22 cellular contexts compared by ENCODE assay signal in the genomic region with DNA sequence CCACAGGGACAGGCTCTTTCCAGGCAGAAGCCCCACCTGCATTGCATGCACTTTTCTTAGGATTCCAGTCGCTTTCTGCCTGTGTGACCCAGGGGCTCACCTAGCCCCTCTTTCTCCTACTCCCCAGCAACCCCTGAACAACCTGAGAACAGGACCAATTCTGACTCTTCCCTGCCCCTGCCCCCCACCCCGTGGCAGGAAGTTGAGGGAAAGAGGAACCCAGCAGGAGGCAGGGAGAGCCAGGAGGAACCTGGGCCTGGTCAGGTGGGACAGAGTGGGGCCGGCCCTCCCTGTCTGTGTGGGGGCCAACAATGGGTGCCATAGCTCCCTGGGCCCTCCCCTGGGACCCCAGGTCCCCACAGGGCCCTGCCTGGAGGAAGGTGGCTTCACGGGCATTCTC. TPM values are rescaled to one million over a fixed set of nuclear protein-coding genes. Genes with fewer than 3 reads are reported as not detected.
"Had no signal": no experiment of that assay in that cellular context is flagged by ENCODE, and none has a peak within 500 bp of the region (broad histone marks: within the 10 kb centered on the region; RNA-seq: fewer than 3 reads in every experiment).

No MANE protein-coding gene starts in this region.

- H3K9me3 Mint-ChIP-seq: activated CD8-positive, alpha-beta T cell treated with anti-CD3 and anti-CD28 coated beads for 36 hours; activated naive CD4-positive, alpha-beta T cell treated with anti-CD3 and anti-CD28 coated beads, Interleukin-2, amount 10 ng/mL, durations not matched to agents 7 days and 5 days; activated naive CD8-positive, alpha-beta T cell treated with anti-CD3 and anti-CD28 coated beads for 36 hours; activated T-cell treated with anti-CD3 and anti-CD28 coated beads, Interleukin-2, amount 50 U/mL, for 72 hours; activated T-helper 2 cell treated with anti-CD3 and anti-CD28 coated beads, Interferon-gamma antibody, Interleukin-2, Interleukin-4, amounts not matched to agents 10 μg/mL and 5 μg/mL and 100 μg/mL, durations not matched to agents 14 hours and 24 hours and 36 hours had no signal

- DNase-seq: activated CD4-positive, alpha-beta T cell treated with anti-CD3 and anti-CD28 coated beads for 36 hours; activated CD8-positive, alpha-beta memory T cell treated with anti-CD3 and anti-CD28 coated beads, Interleukin-2, amount 50 U/mL, for 4 hours; activated CD8-positive, alpha-beta T cell treated with anti-CD3 and anti-CD28 coated beads for 36 hours; activated gamma-delta T cell treated with Interleukin-2 at 50 U/mL for 16 hours; activated naive CD4-positive, alpha-beta T cell treated with anti-CD3 and anti-CD28 coated beads, Interleukin-2, amount 10 ng/mL, durations not matched to agents 7 days and 5 days; activated naive CD8-positive, alpha-beta T cell treated with anti-CD3 and anti-CD28 coated beads for 36 hours; activated T-cell treated with anti-CD3 and anti-CD28 coated beads, Interleukin-2, amount 50 U/mL, for 72 hours; cerebellar nuclear complex; Kasumi-1; NCI-H1048; NCI-H146; NCI-H1930; NCI-H2171; NCI-H2227 treated with DMSO at 0.1 percent for 48 hours; NCI-H526; NCI-H774; SIG-M5; T-helper 17 cell; WERI-Rb-1 had no signal

- H3K4me3 Mint-ChIP-seq: activated CD4-positive, alpha-beta T cell treated with anti-CD3 and anti-CD28 coated beads for 36 hours; activated CD8-positive, alpha-beta T cell treated with anti-CD3 and anti-CD28 coated beads for 36 hours; activated naive CD4-positive, alpha-beta T cell treated with anti-CD3 and anti-CD28 coated beads, Interleukin-2, amount 10 ng/mL, durations not matched to agents 7 days and 5 days; activated naive CD8-positive, alpha-beta T cell treated with anti-CD3 and anti-CD28 coated beads for 36 hours; activated T-cell treated with anti-CD3 and anti-CD28 coated beads, Interleukin-2, amount 50 U/mL, for 72 hours; T-helper 17 cell had no signal

- ATAC-seq: activated CD4-positive, alpha-beta T cell treated with anti-CD3 and anti-CD28 coated beads for 36 hours; activated CD8-positive, alpha-beta T cell treated with anti-CD3 and anti-CD28 coated beads for 36 hours; activated T-cell treated with anti-CD3 and anti-CD28 coated beads, Interleukin-2, amount 50 U/mL, for 72 hours; T-helper 17 cell had no signal

- H3K36me3 ChIP-seq: WERI-Rb-1 had no signal

- H3K4me1 Mint-ChIP-seq: activated CD4-positive, alpha-beta T cell treated with anti-CD3 and anti-CD28 coated beads for 36 hours; activated naive CD8-positive, alpha-beta T cell treated with anti-CD3 and anti-CD28 coated beads for 36 hours had no signal

- H3K36me3 Mint-ChIP-seq: activated naive CD4-positive, alpha-beta T cell treated with anti-CD3 and anti-CD28 coated beads, Interleukin-2, amount 10 ng/mL, durations not matched to agents 7 days and 5 days; activated naive CD8-positive, alpha-beta T cell treated with anti-CD3 and anti-CD28 coated beads for 36 hours had no signal

- H3K27ac Mint-ChIP-seq: activated CD4-positive, alpha-beta T cell treated with anti-CD3 and anti-CD28 coated beads for 36 hours; activated CD8-positive, alpha-beta T cell treated with anti-CD3 and anti-CD28 coated beads for 36 hours; activated naive CD4-positive, alpha-beta T cell treated with anti-CD3 and anti-CD28 coated beads, Interleukin-2, amount 10 ng/mL, durations not matched to agents 7 days and 5 days; activated naive CD8-positive, alpha-beta T cell treated with anti-CD3 and anti-CD28 coated beads for 36 hours; activated T-cell treated with anti-CD3 and anti-CD28 coated beads, Interleukin-2, amount 50 U/mL, for 72 hours; activated T-helper 2 cell treated with anti-CD3 and anti-CD28 coated beads, Interferon-gamma antibody, Interleukin-2, Interleukin-4, amounts not matched to agents 10 μg/mL and 5 μg/mL and 100 μg/mL, durations not matched to agents 14 hours and 24 hours and 36 hours; T-helper 17 cell had no signal

- H3K27ac ChIP-seq: WERI-Rb-1 had no signal

RNA-seq across cellular contexts. Expression of a gene that starts 6.1 kb away (rescaled TPM):
- total RNA-seq: NCI-H460, RPMI7951 had no signal
